In genomic region chr13:35884211-35884610, GRCh38 we compare ENCODE assay signal across 14 cellular contexts.
DNase-seq lines count a peak whose midpoint lies in the region; ATAC-seq and TF ChIP-seq lines count a peak whose summit lies in the region.
"Had no signal": no experiment of that assay in that cellular context is flagged by ENCODE, and none has a peak within 500 bp of the region (broad histone marks: within the 10 kb centered on the region; RNA-seq: fewer than 3 reads in every experiment).

No MANE protein-coding gene starts in this region.

- peak overlapping the region; percentile 26 for H3K27ac Mint-ChIP-seq in nephron progenitor cell

- H3K9me3 Mint-ChIP-seq in nephron progenitor cell: peaks cover 12% of the 10 kb centered on the region

- DNase-seq in AG10803 (ENCODE audit: low read depth): peak; percentile 21
- DNase-seq in fibroblast of mammary gland (ENCODE audit: low read depth): peak; percentile 30
- DNase-seq in nephron progenitor cell: no peak
- no peak for DNase-seq in NAMALWA (ENCODE audit: low spot score)
- DNase-seq in activated T-cell treated with anti-CD3 and anti-CD28 coated beads, Interleukin-2, amount 50 U/mL, for 48 hours: no peak
- DNase-seq: ACHN; BE2C; CD4-positive, alpha-beta memory T cell; DMS79; GOT3 had no signal

- no peaks in the 10 kb centered on the region for H3K36me3 Mint-ChIP-seq in nephron progenitor cell (ENCODE audit: low read depth)
- H3K36me3 Mint-ChIP-seq: CD4-positive, alpha-beta memory T cell had no signal

- H3K4me3 ChIP-seq in AG10803 (ENCODE audit: low read length) (no peak overlapping the region), fibroblast of mammary gland (ENCODE audit: control insufficient read depth, low read depth, low read length) (no peak overlapping the region)
- H3K4me3 ChIP-seq: HAP-1 had no signal

- ATAC-seq in SK-N-SH treated with all-trans-retinoic acid at 6 μM for 48 hours (peak; percentile 31; the same call in 1 of the 3 replicates), GM21447 (IDR thresholded peaks at IDR 0.05; ENCODE audit: unreplicated experiment) (no peak), GM18519 (IDR thresholded peaks at IDR 0.05; ENCODE audit: low FRiP score, unreplicated experiment) (no peak)

- TF ChIP-seq CTCF in AG10803 (conservative IDR thresholded peaks at IDR 0.05; ENCODE audit: low read length) (no peak), fibroblast of mammary gland (conservative IDR thresholded peaks at IDR 0.05; ENCODE audit: control insufficient read depth, insufficient read depth, low read depth, low read length) (no peak), nephron progenitor cell (IDR thresholded peaks at IDR 0.05) (no peak)

- H3K27me3 Mint-ChIP-seq in nephron progenitor cell (ENCODE audit: low read depth, poor library complexity): no peaks in the 10 kb centered on the region
- H3K27me3 Mint-ChIP-seq: CD4-positive, alpha-beta memory T cell had no signal

- no peak overlapping the region for H3K4me3 Mint-ChIP-seq in nephron progenitor cell
- H3K4me3 Mint-ChIP-seq: CD4-positive, alpha-beta memory T cell had no signal

- peaks cover 57% of the 10 kb centered on the region for H3K4me1 Mint-ChIP-seq in nephron progenitor cell
- H3K4me1 Mint-ChIP-seq: CD4-positive, alpha-beta memory T cell had no signal

TF ChIP-seq in SK-N-SH treated with all-trans-retinoic acid at 6 μM for 48 hours, 23 proteins besides CTCF, POLR2A, EP300 and RAD21:
- TF ChIP-seq ISL1 (CRISPR knock-in tag; IDR thresholded peaks at IDR 0.05) (0 out of 2 replicates have a peak, but pooled peaks have one; percentile 23), ZNF70 (CRISPR knock-in tag; IDR thresholded peaks at IDR 0.05) (no peak)

Comparison
In these comparisons a context has a peak if more than half of its experiments do, and no peak if none do; other contexts are left out.
1. DNase-seq: peak in AG10803 (single experiment) and fibroblast of mammary gland (single experiment); none in nephron progenitor cell (single experiment), NAMALWA (single experiment) and activated T-cell treated with anti-CD3 and anti-CD28 coated beads, Interleukin-2, amount 50 U/mL, for 48 hours (0 of 2).